In genomic region chr20:1844723-1845523, GRCh38 we compare ENCODE assay signal across 1 cellular context.
TF ChIP-seq lines count a peak whose summit lies in the region.

No MANE protein-coding gene starts in this region.

TF ChIP-seq in GM12878, 131 proteins besides CTCF, POLR2A, EP300 and RAD21 (continued from another document and continues in another):
- TF ChIP-seq, protein P1, sequence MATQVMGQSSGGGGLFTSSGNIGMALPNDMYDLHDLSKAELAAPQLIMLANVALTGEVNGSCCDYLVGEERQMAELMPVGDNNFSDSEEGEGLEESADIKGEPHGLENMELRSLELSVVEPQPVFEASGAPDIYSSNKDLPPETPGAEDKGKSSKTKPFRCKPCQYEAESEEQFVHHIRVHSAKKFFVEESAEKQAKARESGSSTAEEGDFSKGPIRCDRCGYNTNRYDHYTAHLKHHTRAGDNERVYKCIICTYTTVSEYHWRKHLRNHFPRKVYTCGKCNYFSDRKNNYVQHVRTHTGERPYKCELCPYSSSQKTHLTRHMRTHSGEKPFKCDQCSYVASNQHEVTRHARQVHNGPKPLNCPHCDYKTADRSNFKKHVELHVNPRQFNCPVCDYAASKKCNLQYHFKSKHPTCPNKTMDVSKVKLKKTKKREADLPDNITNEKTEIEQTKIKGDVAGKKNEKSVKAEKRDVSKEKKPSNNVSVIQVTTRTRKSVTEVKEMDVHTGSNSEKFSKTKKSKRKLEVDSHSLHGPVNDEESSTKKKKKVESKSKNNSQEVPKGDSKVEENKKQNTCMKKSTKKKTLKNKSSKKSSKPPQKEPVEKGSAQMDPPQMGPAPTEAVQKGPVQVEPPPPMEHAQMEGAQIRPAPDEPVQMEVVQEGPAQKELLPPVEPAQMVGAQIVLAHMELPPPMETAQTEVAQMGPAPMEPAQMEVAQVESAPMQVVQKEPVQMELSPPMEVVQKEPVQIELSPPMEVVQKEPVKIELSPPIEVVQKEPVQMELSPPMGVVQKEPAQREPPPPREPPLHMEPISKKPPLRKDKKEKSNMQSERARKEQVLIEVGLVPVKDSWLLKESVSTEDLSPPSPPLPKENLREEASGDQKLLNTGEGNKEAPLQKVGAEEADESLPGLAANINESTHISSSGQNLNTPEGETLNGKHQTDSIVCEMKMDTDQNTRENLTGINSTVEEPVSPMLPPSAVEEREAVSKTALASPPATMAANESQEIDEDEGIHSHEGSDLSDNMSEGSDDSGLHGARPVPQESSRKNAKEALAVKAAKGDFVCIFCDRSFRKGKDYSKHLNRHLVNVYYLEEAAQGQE (IDR thresholded peaks at IDR 0.05; ENCODE audit: low read depth, low read length), result no peak
- TF ChIP-seq GABPA (IDR thresholded peaks at IDR 0.05; ENCODE audit: low read depth) (no peak), CHD4 (IDR thresholded peaks at IDR 0.05) (no peak), TCF12 (IDR thresholded peaks at IDR 0.05; ENCODE audit: low read depth, low read length) (0 out of 2 replicates have a peak, but pooled peaks have one; percentile 12), WRNIP1 (IDR thresholded peaks at IDR 0.05; ENCODE audit: borderline replicate concordance, low read depth, low read length) (no peak), ZNF687 (IDR thresholded peaks at IDR 0.05) (no peak), MEF2A (IDR thresholded peaks at IDR 0.05; ENCODE audit: insufficient read depth, low read depth, low read length) (0 out of 2 replicates have a peak, but pooled peaks have one; percentile 24), TCF7 (IDR thresholded peaks at IDR 0.05; ENCODE audit: borderline replicate concordance) (no peak), STAT1 (conservative IDR thresholded peaks at IDR 0.05) (no peak), SMARCA5 (IDR thresholded peaks at IDR 0.05) (no peak; the same call in 1 of the 2 replicates), STAT3 (IDR thresholded peaks at IDR 0.05; ENCODE audit: low read depth, low read length) (no peak), CBX3 (IDR thresholded peaks at IDR 0.05; ENCODE audit: borderline replicate concordance, low read depth) (no peak), FOXK2 (IDR thresholded peaks at IDR 0.05) (no peak), SUPT20H (IDR thresholded peaks at IDR 0.05; ENCODE audit: borderline replicate concordance, control insufficient read depth, low read depth, low read length) (no peak), CEBPZ (IDR thresholded peaks at IDR 0.05; ENCODE audit: low read depth, low read length) (no peak), HDGF (IDR thresholded peaks at IDR 0.05) (peak; percentile 75; the same call in 1 of the 2 replicates), RUNX3 (IDR thresholded peaks at IDR 0.05; ENCODE audit: low read length) (no peak; the same call in 1 of the 2 replicates), ATF7 (IDR thresholded peaks at IDR 0.05; ENCODE audit: low read depth) (peak; percentile 70), SMAD5 (IDR thresholded peaks at IDR 0.05; ENCODE audit: low read depth) (no peak), BHLHE40 (IDR thresholded peaks at IDR 0.05; ENCODE audit: borderline replicate concordance in 1 of 2, low read depth in 2 of 2, low read length in 1 of 2) (peak; percentile 80 to 87), PAX5 (IDR thresholded peaks at IDR 0.05; ENCODE audit: borderline replicate concordance, low read depth, low read length) (peak; percentile 56; the same call in 1 of the 2 replicates), NKRF (conservative IDR thresholded peaks at IDR 0.05) (no peak), SIN3A (IDR thresholded peaks at IDR 0.05; ENCODE audit: low read depth, low read length) (no peak), PAX8 (IDR thresholded peaks at IDR 0.05) (no peak), RELA (IDR thresholded peaks at IDR 0.05; ENCODE audit: borderline replicate concordance, partially characterized antibody) (peak; percentile 91), POLR2AphosphoS2 (IDR thresholded peaks at IDR 0.05; ENCODE audit: low read depth, low read length) (no peak), EGR1 (IDR thresholded peaks at IDR 0.05; ENCODE audit: borderline replicate concordance in 1 of 2, low read depth in 2 of 2, low read length in 2 of 2) (no peak), BCL3 (IDR thresholded peaks at IDR 0.05; ENCODE audit: borderline replicate concordance, insufficient read depth, low read depth, low read length, poor library complexity, severe bottlenecking) (no peak), MTA3 (IDR thresholded peaks at IDR 0.05; ENCODE audit: borderline replicate concordance, low read length) (no peak), ATF3 (IDR thresholded peaks at IDR 0.05; ENCODE audit: borderline replicate concordance, extremely low read depth, low read depth, low read length) (no peak), MEF2B (IDR thresholded peaks at IDR 0.05; ENCODE audit: partially characterized antibody, poor library complexity, severe bottlenecking) (no peak), NRF1 (conservative IDR thresholded peaks at IDR 0.05; ENCODE audit: low read depth, low read length) (no peak), CREM (IDR thresholded peaks at IDR 0.05; ENCODE audit: low read depth) (peak; percentile 68; the same call in 1 of the 2 replicates)
- TF ChIP-seq, protein P2, sequence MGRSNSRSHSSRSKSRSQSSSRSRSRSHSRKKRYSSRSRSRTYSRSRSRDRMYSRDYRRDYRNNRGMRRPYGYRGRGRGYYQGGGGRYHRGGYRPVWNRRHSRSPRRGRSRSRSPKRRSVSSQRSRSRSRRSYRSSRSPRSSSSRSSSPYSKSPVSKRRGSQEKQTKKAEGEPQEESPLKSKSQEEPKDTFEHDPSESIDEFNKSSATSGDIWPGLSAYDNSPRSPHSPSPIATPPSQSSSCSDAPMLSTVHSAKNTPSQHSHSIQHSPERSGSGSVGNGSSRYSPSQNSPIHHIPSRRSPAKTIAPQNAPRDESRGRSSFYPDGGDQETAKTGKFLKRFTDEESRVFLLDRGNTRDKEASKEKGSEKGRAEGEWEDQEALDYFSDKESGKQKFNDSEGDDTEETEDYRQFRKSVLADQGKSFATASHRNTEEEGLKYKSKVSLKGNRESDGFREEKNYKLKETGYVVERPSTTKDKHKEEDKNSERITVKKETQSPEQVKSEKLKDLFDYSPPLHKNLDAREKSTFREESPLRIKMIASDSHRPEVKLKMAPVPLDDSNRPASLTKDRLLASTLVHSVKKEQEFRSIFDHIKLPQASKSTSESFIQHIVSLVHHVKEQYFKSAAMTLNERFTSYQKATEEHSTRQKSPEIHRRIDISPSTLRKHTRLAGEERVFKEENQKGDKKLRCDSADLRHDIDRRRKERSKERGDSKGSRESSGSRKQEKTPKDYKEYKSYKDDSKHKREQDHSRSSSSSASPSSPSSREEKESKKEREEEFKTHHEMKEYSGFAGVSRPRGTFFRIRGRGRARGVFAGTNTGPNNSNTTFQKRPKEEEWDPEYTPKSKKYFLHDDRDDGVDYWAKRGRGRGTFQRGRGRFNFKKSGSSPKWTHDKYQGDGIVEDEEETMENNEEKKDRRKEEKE (IDR thresholded peaks at IDR 0.05), result no peak
- TF ChIP-seq, protein P3, sequence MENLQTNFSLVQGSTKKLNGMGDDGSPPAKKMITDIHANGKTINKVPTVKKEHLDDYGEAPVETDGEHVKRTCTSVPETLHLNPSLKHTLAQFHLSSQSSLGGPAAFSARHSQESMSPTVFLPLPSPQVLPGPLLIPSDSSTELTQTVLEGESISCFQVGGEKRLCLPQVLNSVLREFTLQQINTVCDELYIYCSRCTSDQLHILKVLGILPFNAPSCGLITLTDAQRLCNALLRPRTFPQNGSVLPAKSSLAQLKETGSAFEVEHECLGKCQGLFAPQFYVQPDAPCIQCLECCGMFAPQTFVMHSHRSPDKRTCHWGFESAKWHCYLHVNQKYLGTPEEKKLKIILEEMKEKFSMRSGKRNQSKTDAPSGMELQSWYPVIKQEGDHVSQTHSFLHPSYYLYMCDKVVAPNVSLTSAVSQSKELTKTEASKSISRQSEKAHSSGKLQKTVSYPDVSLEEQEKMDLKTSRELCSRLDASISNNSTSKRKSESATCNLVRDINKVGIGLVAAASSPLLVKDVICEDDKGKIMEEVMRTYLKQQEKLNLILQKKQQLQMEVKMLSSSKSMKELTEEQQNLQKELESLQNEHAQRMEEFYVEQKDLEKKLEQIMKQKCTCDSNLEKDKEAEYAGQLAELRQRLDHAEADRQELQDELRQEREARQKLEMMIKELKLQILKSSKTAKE (IDR thresholded peaks at IDR 0.05; ENCODE audit: low read depth, poor library complexity, severe bottlenecking), result no peak
- TF ChIP-seq, protein P4, sequence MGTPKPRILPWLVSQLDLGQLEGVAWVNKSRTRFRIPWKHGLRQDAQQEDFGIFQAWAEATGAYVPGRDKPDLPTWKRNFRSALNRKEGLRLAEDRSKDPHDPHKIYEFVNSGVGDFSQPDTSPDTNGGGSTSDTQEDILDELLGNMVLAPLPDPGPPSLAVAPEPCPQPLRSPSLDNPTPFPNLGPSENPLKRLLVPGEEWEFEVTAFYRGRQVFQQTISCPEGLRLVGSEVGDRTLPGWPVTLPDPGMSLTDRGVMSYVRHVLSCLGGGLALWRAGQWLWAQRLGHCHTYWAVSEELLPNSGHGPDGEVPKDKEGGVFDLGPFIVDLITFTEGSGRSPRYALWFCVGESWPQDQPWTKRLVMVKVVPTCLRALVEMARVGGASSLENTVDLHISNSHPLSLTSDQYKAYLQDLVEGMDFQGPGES (IDR thresholded peaks at IDR 0.05), result no peak
